In genomic region chr15:73383310-73384185, GRCh38 we compare ENCODE assay signal across 25 cellular contexts. TPM values are rescaled to one million over a fixed set of nuclear protein-coding genes. Genes with fewer than 3 reads are reported as not detected.
DNase-seq lines count a peak whose midpoint lies in the region; ATAC-seq, FAIRE-seq and TF ChIP-seq lines count a peak whose summit lies in the region.
"Had no signal": no experiment of that assay in that cellular context is flagged by ENCODE, and none has a peak within 500 bp of the region (broad histone marks: within the 10 kb centered on the region; RNA-seq: fewer than 3 reads in every experiment).

No MANE protein-coding gene starts in this region.

- TF ChIP-seq CTCF in right atrium auricular region (IDR thresholded peaks at IDR 0.05) (no peak), sigmoid colon (IDR thresholded peaks at IDR 0.05) (no peak), OCI-LY7 (conservative IDR thresholded peaks at IDR 0.05; ENCODE audit: low read length) (no peak)

- peak; percentile 95 for FAIRE-seq in HTR-8/SVneo (lab: Jason Lieb, UNC)
- FAIRE-seq: A549, D721Med, GM18507, GM19239, H54 had no signal

- H2AFZ ChIP-seq in OCI-LY7 (ENCODE audit: low read length), result no peak overlapping the region

- no peak overlapping the region for H3K4me3 ChIP-seq in right atrium auricular region
- H3K4me3 ChIP-seq in sigmoid colon, result no peak overlapping the region
- H3K4me3 ChIP-seq in OCI-LY7 (ENCODE audit: low read depth, low read length, poor library complexity, severe bottlenecking), result no peak overlapping the region
- H3K4me3 ChIP-seq: A549 had no signal

- BruUV-seq in OCI-LY7 (replicated peaks; lab: Mats Ljungman, UMichigan), result no TSS peak

- H3K27ac ChIP-seq in right atrium auricular region (peak overlapping the region; percentile 44 to 79), sigmoid colon (no peak overlapping the region), OCI-LY7 (ENCODE audit: low read depth, low read length, poor library complexity, severe bottlenecking) (no peak overlapping the region)
- H3K27ac ChIP-seq: A549 had no signal

- no peaks in the 10 kb centered on the region for H3K79me2 ChIP-seq in OCI-LY7 (ENCODE audit: insufficient read depth, low read depth, low read length)

- no peaks in the 10 kb centered on the region for H3K9me2 ChIP-seq in OCI-LY7 (ENCODE audit: insufficient read depth, low read length)
- H3K9me2 ChIP-seq: SK-N-SH had no signal

- peaks cover 0 to 13% of the 10 kb centered on the region in 2 donors for H3K9me3 ChIP-seq in right atrium auricular region
- H3K9me3 ChIP-seq in sigmoid colon, result peaks cover 0 to 2% (median 0%) of the 10 kb centered on the region in 4 donors
- no peaks in the 10 kb centered on the region for H3K9me3 ChIP-seq in OCI-LY7 (ENCODE audit: low read length)
- H3K9me3 ChIP-seq: BE2C, SK-N-SH had no signal

- H3K36me3 ChIP-seq in right atrium auricular region (no peaks in the 10 kb centered on the region), sigmoid colon (no peaks in the 10 kb centered on the region), OCI-LY7 (ENCODE audit: insufficient read depth, low read length) (no peaks in the 10 kb centered on the region)
- H3K36me3 ChIP-seq: BE2C had no signal

- no peak for TF ChIP-seq EP300 in sigmoid colon (IDR thresholded peaks at IDR 0.05)

- CTCF ChIA-PET in OCI-LY7 (lab: Charles Lee; ENCODE audit: unreplicated experiment), result no interaction called here

- no peak for DNase-seq in HTR-8/SVneo (ENCODE audit: insufficient read length, low spot score)
- DNase-seq in Right ventricle myocardium superior, result no peak
- DNase-seq in right atrium auricular region (ENCODE audit: low spot score), result no peak
- DNase-seq in sigmoid colon, result peak; percentile 29
- no peak for DNase-seq in OCI-LY7 (ENCODE audit: low spot score)
- DNase-seq in pons (ENCODE audit: low spot score), result no peak
- DNase-seq: BE2C, DMS53, GDM1, Karpas-422, NCI-H187, NCI-H446, PC-3, SIG-M5, SK-N-SH had no signal

- WGBS in sigmoid colon, 2 donors, result 57 to 79% methylated on average over 9 of the region's 9 CpGs

- no peak overlapping the region for H3K4me2 ChIP-seq in OCI-LY7 (ENCODE audit: low read length)
- H3K4me2 ChIP-seq: A549, SK-N-SH had no signal

- intact Hi-C loops in Right ventricle myocardium superior (cut with DNase I) (no loop called here), sigmoid colon (cut with DNase I) (no loop called here), OCI-LY7 (cut with micrococcal nuclease; ENCODE audit: unreplicated experiment) (no loop called here)

- POLR2A ChIA-PET in OCI-LY7 (lab: Charles Lee), result no interaction called here

- H3K4me1 ChIP-seq in right atrium auricular region, result no peaks in the 10 kb centered on the region
- H3K4me1 ChIP-seq in sigmoid colon, result no peaks in the 10 kb centered on the region
- H3K4me1 ChIP-seq in OCI-LY7 (ENCODE audit: insufficient read depth, low read length, poor library complexity, severe bottlenecking), result no peaks in the 10 kb centered on the region
- H3K4me1 ChIP-seq: BE2C had no signal

- no peaks in the 10 kb centered on the region for H3K27me3 ChIP-seq in right atrium auricular region
- peaks cover 0 to 4% (median 0%) of the 10 kb centered on the region in 3 donors for H3K27me3 ChIP-seq in sigmoid colon

- no peak for TF ChIP-seq POLR2A in sigmoid colon (IDR thresholded peaks at IDR 0.05)

- no peaks in the 10 kb centered on the region for H4K20me1 ChIP-seq in OCI-LY7 (ENCODE audit: insufficient read depth, low read length)

- peak; percentile 42 for ATAC-seq in Right ventricle myocardium superior (ENCODE audit: poor library complexity)
- no peak for ATAC-seq in GM19023 (IDR thresholded peaks at IDR 0.05; ENCODE audit: unreplicated experiment)
- ATAC-seq in GM19324 (IDR thresholded peaks at IDR 0.05; ENCODE audit: low FRiP score, unreplicated experiment), result no peak
- ATAC-seq: A549, PC-3 had no signal

RNA-seq across cellular contexts. Expression of gene HCN4, which starts 14.8 kb away (rescaled TPM):
- total RNA-seq in Right ventricle myocardium superior, result 16.6 TPM
- total RNA-seq in right atrium auricular region, result 10 to 100 TPM in 1 of 2 donors, 1 to 10 TPM in 1; 6.9 to 45.3 TPM
- total RNA-seq in sigmoid colon, result not detected
- polyA plus RNA-seq in sigmoid colon, result under 1 TPM in 2 of 3 donors, not detected in 1; under 0.01 to 0.04 TPM
- not detected in 2 replicates for total RNA-seq in OCI-LY7 (2014; rRNA removed; shearing (Covaris generic))
- total RNA-seq in OCI-LY7 (2022), result not detected in 2 replicates
- total RNA-seq: PC-3, RPMI7951 had no signal
- polyA plus RNA-seq: IgD-negative memory B cell, SK-N-SH had no signal

RNA-seq across cellular contexts. Expression of gene REC114, which starts 59.4 kb away (rescaled TPM):
- 1.00 TPM for total RNA-seq in Right ventricle myocardium superior
- total RNA-seq in right atrium auricular region, result 1 to 10 TPM in 1 of 2 donors, not detected in 1; 4.6 TPM
- not detected for total RNA-seq in sigmoid colon
- polyA plus RNA-seq in sigmoid colon, result not detected
- total RNA-seq in OCI-LY7 (2014; rRNA removed; shearing (Covaris generic)), result not detected in 2 replicates
- not detected in 2 replicates for total RNA-seq in OCI-LY7 (2022)
- total RNA-seq: M059J, PC-3, RPMI7951 had no signal
- polyA plus RNA-seq: A549, IgD-negative memory B cell, SK-N-SH had no signal

Comparison
In these comparisons a context has a peak if more than half of its experiments do, and no peak if none do; other contexts are left out.
1. H3K27ac ChIP-seq: peak in right atrium auricular region (2 of 2); none in sigmoid colon (0 of 4) and OCI-LY7 (single experiment).
2. RNA of gene HCN4, which starts 14.8 kb away (total RNA-seq): 6.9 to 45.3 TPM in right atrium auricular region and 16.6 TPM in Right ventricle myocardium superior (single experiment); not detected in sigmoid colon and not detected in OCI-LY7; every median in the first group is over 4 times any median in the second.